In genomic region chr1:244350027-244350426, GRCh38 we compare ENCODE assay signal across 10 cellular contexts.
DNase-seq lines count a peak whose midpoint lies in the region; ATAC-seq, FAIRE-seq and TF ChIP-seq lines count a peak whose summit lies in the region.
"Had no signal": no experiment of that assay in that cellular context is flagged by ENCODE, and none has a peak within 500 bp of the region (broad histone marks: within the 10 kb centered on the region; RNA-seq: fewer than 3 reads in every experiment).

No MANE protein-coding gene starts in this region.

- H3K36me3 ChIP-seq in small intestine (ENCODE audit: control insufficient read depth in 2 of 2, insufficient read depth in 2 of 2, low read length in 2 of 2) (no peaks in the 10 kb centered on the region), PC-9 (ENCODE audit: low read depth) (no peaks in the 10 kb centered on the region)
- H3K36me3 ChIP-seq: BE2C had no signal

- H3K9me3 ChIP-seq in small intestine (ENCODE audit: control insufficient read depth, low read depth) (no peaks in the 10 kb centered on the region), PC-9 (ENCODE audit: insufficient read depth, low read depth) (no peaks in the 10 kb centered on the region)
- H3K9me3 ChIP-seq: BE2C had no signal

- H3K4me3 ChIP-seq in small intestine (ENCODE audit: low read depth in 1 of 2, low read length in 2 of 2) (no peak overlapping the region), PC-9 (no peak overlapping the region), foreskin fibroblast (ENCODE audit: low read depth in 1 of 2, low read length in 2 of 2) (no peak overlapping the region)

- H3K4me1 Mint-ChIP-seq in activated T-cell treated with anti-CD3 and anti-CD28 coated beads, Interleukin-2, amount 50 U/mL, for 24 hours (ENCODE audit: low read depth), result peaks cover 30% of the 10 kb centered on the region

- H3K27ac Mint-ChIP-seq in activated T-cell treated with anti-CD3 and anti-CD28 coated beads, Interleukin-2, amount 50 U/mL, for 24 hours, result peak overlapping the region; percentile 39

- peak overlapping the region in 1 of 2 donors; percentile 19 for H3K27ac ChIP-seq in small intestine (ENCODE audit: low read depth in 1 of 2, low read length in 1 of 2)
- no peak overlapping the region for H3K27ac ChIP-seq in PC-9
- H3K27ac ChIP-seq: HL-60 had no signal

- H3F3A ChIP-seq in PC-9 (ENCODE audit: insufficient read depth, low read depth), result peaks cover 6% of the 10 kb centered on the region

- peak; percentile 83 for ATAC-seq in HG02885 (IDR thresholded peaks at IDR 0.05; ENCODE audit: poor library complexity, unreplicated experiment)

- POLR2A ChIA-PET in PC-9 (lab: Charles Lee; ENCODE audit: unreplicated experiment), result no interaction called here

- H3K4me1 ChIP-seq in small intestine (ENCODE audit: control insufficient read depth in 2 of 2, insufficient read depth in 1 of 2, low read depth in 1 of 2, low read length in 1 of 2), result peaks cover 7 to 15% of the 10 kb centered on the region in 2 donors
- peaks cover 16% of the 10 kb centered on the region for H3K4me1 ChIP-seq in PC-9 (replicated peaks; ENCODE audit: insufficient read depth)
- H3K4me1 ChIP-seq: BE2C had no signal

- no TSS peak for BruUV-seq in PC-9 (replicated peaks; lab: Mats Ljungman, UMichigan)

- peaks cover 12% of the 10 kb centered on the region for H3K27me3 Mint-ChIP-seq in activated T-cell treated with anti-CD3 and anti-CD28 coated beads, Interleukin-2, amount 50 U/mL, for 24 hours

- no peaks in the 10 kb centered on the region for H3K9me2 ChIP-seq in PC-9 (ENCODE audit: insufficient read depth)

- no peak overlapping the region for H3K4me2 ChIP-seq in PC-9

- CTCF ChIA-PET in PC-9 (lab: Charles Lee), result no interaction called here

- no peaks in the 10 kb centered on the region for H3K79me2 ChIP-seq in PC-9 (ENCODE audit: low read depth)

- intact Hi-C loops in PC-9 (cut with micrococcal nuclease; ENCODE audit: unreplicated experiment), result loop anchor here (5.0 kb wide), 1 partner anchor 48 kb away; no protein-coding TSS in a partner anchor

- DNase-seq in activated T-cell treated with anti-CD3 and anti-CD28 coated beads, Interleukin-2, amount 50 U/mL, for 24 hours, result no peak
- no peak for DNase-seq in activated T-cell treated with anti-CD3 and anti-CD28 coated beads for 4 hours
- DNase-seq in NOMO-1 treated with DMSO at 0.1 percent for 48 hours (lab: John Stamatoyannopoulos, UW; ENCODE audit: unreplicated experiment), result peak; percentile 47
- DNase-seq in small intestine, result peak; percentile 42
- no peak for DNase-seq in PC-9
- no peak for DNase-seq in foreskin fibroblast
- no peak for DNase-seq in NCI-H2171 (lab: John Stamatoyannopoulos, UW)
- DNase-seq: BE2C had no signal

- no peak for FAIRE-seq in small intestine (lab: Jason Lieb, UNC)

- H3K27me3 ChIP-seq in small intestine (ENCODE audit: control insufficient read depth in 2 of 2, insufficient read depth in 2 of 2, low read length in 2 of 2) (no peaks in the 10 kb centered on the region), PC-9 (ENCODE audit: insufficient read depth, low read depth) (no peaks in the 10 kb centered on the region)
- H3K27me3 ChIP-seq: BE2C had no signal

- no peaks in the 10 kb centered on the region for H4K20me1 ChIP-seq in PC-9 (ENCODE audit: insufficient read depth)

- no peaks in the 10 kb centered on the region for H3K9me3 Mint-ChIP-seq in activated T-cell treated with anti-CD3 and anti-CD28 coated beads, Interleukin-2, amount 50 U/mL, for 24 hours

- no peaks in the 10 kb centered on the region for H3K36me3 Mint-ChIP-seq in activated T-cell treated with anti-CD3 and anti-CD28 coated beads, Interleukin-2, amount 50 U/mL, for 24 hours (ENCODE audit: low read depth)

- TF ChIP-seq CTCF in PC-9 (conservative IDR thresholded peaks at IDR 0.05) (no peak), foreskin fibroblast (IDR thresholded peaks at IDR 0.05; ENCODE audit: low read depth, low read length) (no peak)

- 36 to 47% (median 47%) methylated on average over 6 of the region's 6 CpGs for WGBS in small intestine, 3 donors

- H3K4me3 Mint-ChIP-seq in activated T-cell treated with anti-CD3 and anti-CD28 coated beads, Interleukin-2, amount 50 U/mL, for 24 hours, result no peak overlapping the region

- no peak overlapping the region for H2AFZ ChIP-seq in PC-9

Comparison
In these comparisons a context has a peak if more than half of its experiments do, and no peak if none do; other contexts are left out.
1. DNase-seq: peak in NOMO-1 treated with DMSO at 0.1 percent for 48 hours (single experiment) and small intestine (single experiment); none in activated T-cell treated with anti-CD3 and anti-CD28 coated beads, Interleukin-2, amount 50 U/mL, for 24 hours (single experiment), activated T-cell treated with anti-CD3 and anti-CD28 coated beads for 4 hours (single experiment), PC-9 (0 of 2), foreskin fibroblast (0 of 2) and NCI-H2171 (single experiment).